In the genomic region with DNA sequence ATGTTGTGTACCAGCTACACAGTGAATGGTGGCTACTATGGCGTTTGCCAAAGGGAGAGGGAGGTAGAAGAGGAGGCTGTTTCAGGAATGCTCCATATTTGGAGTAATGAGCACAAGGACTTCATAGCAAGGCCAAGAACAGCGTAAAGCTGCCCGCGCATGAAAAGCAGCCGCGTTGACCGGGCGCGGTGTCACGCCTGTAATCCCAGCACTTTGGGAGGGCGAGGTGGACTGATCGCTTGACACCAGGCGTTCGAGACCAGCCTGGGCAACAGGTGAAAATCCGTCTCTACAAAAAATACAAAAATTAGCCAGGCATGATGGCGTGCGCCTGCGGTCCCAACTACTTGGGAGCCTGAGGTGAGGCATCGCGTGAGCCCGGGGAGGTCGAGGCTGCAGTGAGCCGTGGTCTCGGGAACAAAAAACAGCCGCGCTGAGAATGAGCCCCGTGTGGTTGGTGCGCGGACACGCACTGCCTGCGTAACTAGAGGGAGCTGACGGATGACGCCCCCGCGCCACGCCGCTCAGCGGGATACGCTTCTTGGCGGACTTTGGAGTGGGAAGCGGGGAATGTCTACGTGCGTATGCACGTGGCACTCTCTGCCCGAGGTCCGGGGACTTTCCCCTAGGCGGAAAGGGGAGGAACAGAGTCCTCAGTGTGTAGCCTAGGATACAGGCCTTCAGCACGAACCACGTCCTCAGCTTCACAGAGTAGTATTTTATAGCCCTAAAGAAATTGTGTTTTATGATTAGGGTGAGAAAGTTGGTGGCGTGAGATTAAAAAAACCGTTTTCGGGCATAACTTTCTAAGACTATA, we compare ENCODE assay signal across 8 cellular contexts. TPM values are rescaled to one million over a fixed set of nuclear protein-coding genes. Genes with fewer than 3 reads are reported as not detected.
A peak's percentile ranks its signal among the peaks of the same experiment; 100 is the strongest.
DNase-seq lines count a peak whose midpoint lies in the region; ATAC-seq, FAIRE-seq and TF ChIP-seq lines count a peak whose summit lies in the region.

A gene (minus strand): TSS at position 693 of the 817 bp plus-strand sequence.

- FAIRE-seq in GM12891 (lab: Jason Lieb, UNC), result no peak

- peaks cover 12% of the 10 kb centered on the region for H3K36me3 ChIP-seq in left ventricle myocardium inferior

- peak within 1 kb of the TSS; percentile 98 for H3K4me3 ChIP-seq in left ventricle myocardium inferior

- DNase-seq in GM12891 (ENCODE audit: insufficient read length, low spot score) (peak; percentile 84), NCI-H1694 (lab: John Stamatoyannopoulos, UW) (peak; percentile 98), T-helper 17 cell (peak; percentile 64 to 84 (median 76)), amygdala (lab: John Stamatoyannopoulos, UW) (peak; percentile 43 to 99 (median 94)), left ventricle myocardium inferior (peak; percentile 97), progenitor cell of endocrine pancreas (ENCODE audit: low spot score, unreplicated experiment) (peak; percentile 86), ureter (ENCODE audit: low spot score) (peak; percentile 96)

- H3K27me3 Mint-ChIP-seq in T-helper 17 cell (no peaks in the 10 kb centered on the region), progenitor cell of endocrine pancreas (peaks cover 6% of the 10 kb centered on the region)

- TF ChIP-seq CTCF in left ventricle myocardium inferior (IDR thresholded peaks at IDR 0.05; ENCODE audit: borderline replicate concordance) (peak; percentile 62), progenitor cell of endocrine pancreas (IDR thresholded peaks at IDR 0.05; ENCODE audit: unreplicated experiment) (peak; percentile 39)

- peaks cover 47% of the 10 kb centered on the region for H3K4me1 ChIP-seq in left ventricle myocardium inferior

- H3K36me3 Mint-ChIP-seq in T-helper 17 cell (ENCODE audit: low read depth), result no peaks in the 10 kb centered on the region
- H3K36me3 Mint-ChIP-seq in progenitor cell of endocrine pancreas (ENCODE audit: insufficient read depth), result peaks cover 7% of the 10 kb centered on the region

- intact Hi-C loops in left ventricle myocardium inferior (cut with micrococcal nuclease), result loop anchor here (5.0 kb wide), 1 partner anchor 35 kb away; no protein-coding TSS in a partner anchor

- no peaks in the 10 kb centered on the region for H3K9me3 Mint-ChIP-seq in progenitor cell of endocrine pancreas (ENCODE audit: low read depth)

- H3K27ac ChIP-seq in left ventricle myocardium inferior (replicated peaks), result peak within 1 kb of the TSS; percentile 99

- H3K4me1 Mint-ChIP-seq in T-helper 17 cell (peaks cover 57% of the 10 kb centered on the region), progenitor cell of endocrine pancreas (ENCODE audit: low read depth) (peaks cover 13% of the 10 kb centered on the region)

- no peaks in the 10 kb centered on the region for H3K27me3 ChIP-seq in left ventricle myocardium inferior (ENCODE audit: low read depth)

- H3K9me3 ChIP-seq in T-helper 17 cell (ENCODE audit: control insufficient read depth, low read length, poor library complexity, severe bottlenecking), result no peaks in the 10 kb centered on the region
- H3K9me3 ChIP-seq in left ventricle myocardium inferior (replicated peaks), result no peaks in the 10 kb centered on the region

- H3K4me3 Mint-ChIP-seq in T-helper 17 cell (peak within 1 kb of the TSS; percentile 84), progenitor cell of endocrine pancreas (ENCODE audit: low read depth) (peak within 1 kb of the TSS; percentile 85)

- peak; percentile 80 for ATAC-seq in HG02884 (IDR thresholded peaks at IDR 0.05; ENCODE audit: unreplicated experiment)
- peak; percentile 82 for ATAC-seq in T-helper 17 cell

- TF ChIP-seq POLR2A in GM12891 (IDR thresholded peaks at IDR 0.05; ENCODE audit: low read depth, low read length), result no peak

- peak within 1 kb of the TSS; percentile 98 for H3K27ac Mint-ChIP-seq in T-helper 17 cell
- H3K27ac Mint-ChIP-seq in progenitor cell of endocrine pancreas, result peak within 1 kb of the TSS; percentile 100

TF ChIP-seq in GM12891, 5 proteins besides CTCF, POLR2A, EP300 and RAD21:
- TF ChIP-seq TAF1 (IDR thresholded peaks at IDR 0.05; ENCODE audit: low read depth, low read length) (no peak), PAX5 (IDR thresholded peaks at IDR 0.05; ENCODE audit: insufficient read depth, low read length, severe bottlenecking) (no peak), POLR2AphosphoS5 (IDR thresholded peaks at IDR 0.05; ENCODE audit: low read depth, low read length) (no peak), SPI1 (IDR thresholded peaks at IDR 0.05; ENCODE audit: low read depth, low read length) (peak; percentile 70), POU2F2 (IDR thresholded peaks at IDR 0.05; ENCODE audit: low read depth, low read length) (no peak)

RNA-seq across cellular contexts. Expression of the gene that starts here (rescaled TPM):
- 9.2 TPM for polyA plus RNA-seq in GM12891 (2012; ENCODE audit: low read depth, missing spikeins)
- total RNA-seq in T-helper 17 cell, result over 10,000 TPM in 1 of 2 donors, 1,000 to 10,000 TPM in 1; 7,466 to 10,512 TPM
- total RNA-seq in left ventricle myocardium inferior, result 15,093 TPM
- 15,251 and 16,487 TPM in 2 replicates for total RNA-seq in progenitor cell of endocrine pancreas
- 3,373 TPM for total RNA-seq in ureter

Comparison
In these comparisons a context has a peak if more than half of its experiments do, and no peak if none do; other contexts are left out.
1. Peak in every context shown above with its lines: DNase-seq, ATAC-seq, H3K4me3 ChIP-seq and H3K27ac ChIP-seq.